ENCODE assay signal across 22 cellular contexts in the genomic region with DNA sequence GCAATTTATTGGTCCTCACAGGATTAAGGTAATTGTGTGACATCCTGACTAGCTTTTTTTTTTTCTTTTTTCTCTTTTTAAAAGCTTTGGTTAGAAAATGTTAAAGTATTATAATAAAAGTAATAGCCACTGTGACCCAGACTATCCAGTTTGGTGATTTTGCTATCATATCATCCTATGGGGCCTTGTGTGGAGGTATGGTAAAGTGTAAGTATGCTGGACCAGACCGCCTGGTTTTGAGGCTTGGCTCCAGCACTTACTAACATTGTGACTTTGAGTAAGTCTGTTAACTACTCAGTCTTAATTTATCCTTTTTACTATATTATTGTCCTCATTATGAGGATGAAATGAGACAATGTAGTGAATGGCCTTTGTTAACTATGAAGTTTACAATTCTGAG.
"Had no signal": no experiment of that assay in that cellular context is flagged by ENCODE, and none has a peak within 500 bp of the region (broad histone marks: within the 10 kb centered on the region; RNA-seq: fewer than 3 reads in every experiment).

No MANE protein-coding gene starts in this region.

- H3K9me3 ChIP-seq: Peyer's patch, SJCRH30 had no signal

- H3K4me1 ChIP-seq: Peyer's patch, SJCRH30 had no signal

- H3K27me3 ChIP-seq: Peyer's patch, SJCRH30 had no signal

- H3K4me3 ChIP-seq: Peyer's patch, SJCRH30 had no signal

- DNase-seq: Karpas-422, KG1, MM.1S, NCI-H1092 treated with DMSO at 0.1 percent for 48 hours, NCI-H1436, NCI-H187, NCI-H2029, NCI-H2081 treated with DMSO at 0.1 percent for 48 hours, NCI-H2171, NCI-H226, NCI-H446, NCI-H510A, NCI-H524 treated with DMSO at 0.1 percent for 48 hours, NCI-H69, NCI-H774, Peyer's patch, SHP77 treated with DMSO at 0.1 percent for 48 hours, SJCRH30, T-helper 1 cell had no signal

- ATAC-seq: Right ventricle myocardium inferior, SK-N-SH treated with all-trans-retinoic acid at 6 μM for 48 hours had no signal

- H3K27ac ChIP-seq: HL-60, Peyer's patch, SJCRH30 had no signal
